8 cellular contexts compared by ENCODE assay signal in the genomic region with DNA sequence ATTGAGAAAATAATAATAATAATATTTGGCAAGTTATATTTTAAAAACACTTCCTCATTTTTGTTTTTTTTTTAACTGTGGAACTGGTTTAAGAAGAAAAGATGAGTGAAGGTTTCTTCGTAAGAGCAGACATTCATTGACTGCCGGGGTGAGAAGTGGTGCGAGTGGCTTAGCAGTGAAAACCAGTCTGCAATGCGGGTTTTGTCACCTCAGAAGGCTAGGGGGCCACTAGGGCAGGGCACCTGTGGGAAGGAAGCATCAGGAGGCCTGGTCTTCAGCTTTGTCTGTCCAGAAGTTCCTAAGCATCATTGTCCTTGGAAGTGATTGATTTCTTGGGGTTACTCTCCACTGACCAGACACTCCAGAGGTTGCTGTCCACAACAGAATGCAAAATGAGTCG.
"Had no signal": no experiment of that assay in that cellular context is flagged by ENCODE, and none has a peak within 500 bp of the region (broad histone marks: within the 10 kb centered on the region; RNA-seq: fewer than 3 reads in every experiment).

No MANE protein-coding gene starts in this region.

- H3K27me3 Mint-ChIP-seq: IgD-negative memory B cell had no signal

- H3K9me3 ChIP-seq: HAP-1 had no signal

- H3K27ac ChIP-seq: GM23248, KMS-11 had no signal

- H3K4me1 Mint-ChIP-seq: IgD-negative memory B cell had no signal

- H3K36me3 Mint-ChIP-seq: IgD-negative memory B cell had no signal

- ATAC-seq: HCT116 had no signal

- H3K27ac Mint-ChIP-seq: HFFc6, IgD-negative memory B cell had no signal

- DNase-seq: GM23248, H7, HFFc6, KBM-7 had no signal

- H3K36me3 ChIP-seq: HAP-1 had no signal

- H3K9ac ChIP-seq: GM23248, KMS-11 had no signal

- H3K4me1 ChIP-seq: HAP-1 had no signal

- H3K4me3 ChIP-seq: GM23248, HAP-1 had no signal

- H3K4me3 Mint-ChIP-seq: HFFc6, IgD-negative memory B cell had no signal
